In genomic region chr6:5132741-5133140, GRCh38 we compare ENCODE assay signal across 1 cellular context.
TF ChIP-seq lines count a peak whose summit lies in the region.

No MANE protein-coding gene starts in this region.

TF ChIP-seq in GM12878, 131 proteins besides CTCF, POLR2A, EP300 and RAD21 (continued from another document and continues in another):
- TF ChIP-seq ZNF592 (IDR thresholded peaks at IDR 0.05), result no peak
- TF ChIP-seq SUZ12 (IDR thresholded peaks at IDR 0.05; ENCODE audit: unreplicated experiment), result no peak
- TF ChIP-seq ZBED1 (IDR thresholded peaks at IDR 0.05; ENCODE audit: borderline replicate concordance), result no peak
- no peak for TF ChIP-seq TARDBP (IDR thresholded peaks at IDR 0.05; ENCODE audit: borderline replicate concordance)
- TF ChIP-seq ETV6 (conservative IDR thresholded peaks at IDR 0.05 in 1 of 2, IDR thresholded peaks at IDR 0.05 in 1 of 2; ENCODE audit: borderline replicate concordance in 1 of 2, low read depth in 1 of 2), result peak in 1 of 2 experiments; percentile 90; a peak in 2 of 4 replicates
- TF ChIP-seq TCF3 (IDR thresholded peaks at IDR 0.05; ENCODE audit: borderline replicate concordance, insufficient read depth, low read depth, low read length), result peak; percentile 85; the same call in 1 of the 2 replicates
- no peak for TF ChIP-seq YBX1 (IDR thresholded peaks at IDR 0.05)
- no peak for TF ChIP-seq RELA (IDR thresholded peaks at IDR 0.05; ENCODE audit: borderline replicate concordance, partially characterized antibody)
- no peak for TF ChIP-seq ZSCAN29 (IDR thresholded peaks at IDR 0.05)
- TF ChIP-seq RBBP5 (conservative IDR thresholded peaks at IDR 0.05), result no peak
- no peak for TF ChIP-seq SMAD5 (IDR thresholded peaks at IDR 0.05; ENCODE audit: low read depth)
- no peak for TF ChIP-seq ATF7 (IDR thresholded peaks at IDR 0.05; ENCODE audit: low read depth)
- TF ChIP-seq PAX5 (IDR thresholded peaks at IDR 0.05; ENCODE audit: borderline replicate concordance, low read depth, low read length), result peak; percentile 80; the same call in 1 of the 2 replicates
- TF ChIP-seq IRF5 (IDR thresholded peaks at IDR 0.05; ENCODE audit: borderline replicate concordance), result no peak
- TF ChIP-seq CUX1 (IDR thresholded peaks at IDR 0.05; ENCODE audit: insufficient replicate concordance, low read depth, low read length), result no peak
- TF ChIP-seq CREB1 (IDR thresholded peaks at IDR 0.05; ENCODE audit: low read depth), result peak; percentile 64; the same call in 1 of the 2 replicates
- TF ChIP-seq SIN3A (IDR thresholded peaks at IDR 0.05; ENCODE audit: low read depth, low read length), result no peak
- no peak for TF ChIP-seq EGR1 (IDR thresholded peaks at IDR 0.05; ENCODE audit: borderline replicate concordance in 1 of 2, low read depth in 2 of 2, low read length in 2 of 2)
- TF ChIP-seq ZNF207 (IDR thresholded peaks at IDR 0.05; ENCODE audit: borderline replicate concordance), result no peak
- TF ChIP-seq IKZF2 (IDR thresholded peaks at IDR 0.05), result peak; percentile 17 to 21; a peak in 2 of 4 replicates
- no peak for TF ChIP-seq BACH1 (IDR thresholded peaks at IDR 0.05; ENCODE audit: borderline replicate concordance)
- TF ChIP-seq CBX5 (IDR thresholded peaks at IDR 0.05; ENCODE audit: low read depth), result no peak
- TF ChIP-seq ZBTB40 (IDR thresholded peaks at IDR 0.05; ENCODE audit: borderline replicate concordance), result no peak
- TF ChIP-seq ELK1 (IDR thresholded peaks at IDR 0.05; ENCODE audit: low read depth, low read length), result no peak
- TF ChIP-seq KLF5 (IDR thresholded peaks at IDR 0.05; ENCODE audit: partially characterized antibody), result no peak
- TF ChIP-seq PRDM15 (CRISPR knock-in tag; IDR thresholded peaks at IDR 0.05), result no peak
- no peak for TF ChIP-seq SUPT20H (IDR thresholded peaks at IDR 0.05; ENCODE audit: borderline replicate concordance, control insufficient read depth, low read depth, low read length)
- TF ChIP-seq PKNOX1 (IDR thresholded peaks at IDR 0.05), result no peak
- TF ChIP-seq RELB (IDR thresholded peaks at IDR 0.05; ENCODE audit: low read depth), result no peak
- TF ChIP-seq NFYA (IDR thresholded peaks at IDR 0.05; ENCODE audit: borderline replicate concordance, low read depth, low read length), result no peak
- 0 out of 2 replicates have a peak, but pooled peaks have one; percentile 23 for TF ChIP-seq IKZF1 (conservative IDR thresholded peaks at IDR 0.05)
- TF ChIP-seq TCF7 (IDR thresholded peaks at IDR 0.05; ENCODE audit: borderline replicate concordance), result no peak
- TF ChIP-seq DPF2 (IDR thresholded peaks at IDR 0.05), result no peak
- TF ChIP-seq FOS (IDR thresholded peaks at IDR 0.05; ENCODE audit: borderline replicate concordance, extremely low read depth, insufficient read length), result no peak
- TF ChIP-seq ZNF384 (IDR thresholded peaks at IDR 0.05; ENCODE audit: borderline replicate concordance, low read depth, low read length), result no peak
- TF ChIP-seq CEBPB (IDR thresholded peaks at IDR 0.05; ENCODE audit: borderline replicate concordance in 1 of 2, low read depth in 2 of 2, low read length in 2 of 2), result no peak
